In the genomic region with DNA sequence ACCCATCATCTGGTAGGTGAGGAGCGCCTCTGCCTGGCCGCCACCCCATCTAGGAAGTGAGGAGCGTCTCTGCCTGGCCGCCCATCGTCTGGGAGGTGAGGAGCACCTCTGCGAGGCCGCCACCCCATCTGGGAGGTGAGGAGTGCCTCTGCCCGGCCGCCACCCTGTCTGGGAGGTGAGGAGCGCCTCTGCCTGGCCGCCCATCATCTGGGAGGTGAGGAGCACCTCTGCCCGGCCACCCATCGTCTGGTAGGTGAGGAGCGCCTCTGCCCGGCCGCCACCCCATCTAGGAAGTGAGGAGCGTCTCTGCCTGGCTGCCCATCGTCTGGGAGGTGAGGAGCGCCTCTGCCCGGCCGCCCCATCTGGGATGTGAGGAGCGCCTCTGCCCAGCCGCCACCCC, we compare ENCODE assay signal across 2 cellular contexts. TPM values are rescaled to one million over a fixed set of nuclear protein-coding genes. Genes with fewer than 3 reads are reported as not detected.
"Had no signal": no experiment of that assay in that cellular context is flagged by ENCODE, and none has a peak within 500 bp of the region (broad histone marks: within the 10 kb centered on the region; RNA-seq: fewer than 3 reads in every experiment).

No MANE protein-coding gene starts in this region.

RNA-seq across cellular contexts. Expression of a gene that starts 4.2 kb away (rescaled TPM):
- total RNA-seq: G401, GM12878 had no signal
